1 cellular context compared by ENCODE assay signal in the genomic region with DNA sequence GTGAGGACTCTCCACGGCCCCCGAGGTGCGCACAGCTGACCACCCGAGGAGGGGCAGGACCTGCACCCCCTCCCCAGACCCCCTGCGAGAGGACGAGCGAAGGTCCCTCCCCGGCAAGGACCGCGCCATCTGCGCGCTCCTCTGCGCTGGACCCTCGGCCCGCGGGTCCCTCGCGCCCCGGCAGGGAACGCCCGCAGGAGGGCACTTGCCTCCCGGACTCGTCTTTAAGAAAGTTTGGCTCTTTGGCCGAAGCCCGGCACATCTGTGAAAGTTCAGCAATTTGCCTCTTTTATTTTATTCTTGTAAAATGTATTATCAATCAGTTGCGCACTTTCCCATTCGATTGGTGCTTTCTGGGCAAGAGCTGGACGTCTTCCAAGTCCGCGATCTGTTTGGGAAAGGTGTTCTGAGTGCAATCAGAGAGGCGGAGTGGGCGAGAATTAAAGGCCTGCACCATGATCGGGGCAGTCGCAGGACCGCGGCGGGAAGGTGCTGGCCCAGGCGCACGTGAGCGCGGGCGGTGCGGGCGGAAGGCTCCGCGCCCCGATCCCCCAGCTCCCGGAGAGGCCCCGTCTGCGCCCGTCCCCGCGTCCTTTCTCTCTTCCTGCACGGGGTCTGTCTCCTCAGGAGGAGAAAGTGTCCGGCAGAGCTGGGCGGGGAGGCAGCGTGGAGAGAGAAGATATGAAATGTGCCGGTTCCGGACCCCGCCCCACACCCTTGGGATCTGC.
A peak's percentile ranks its signal among the peaks of the same experiment; 100 is the strongest.
TF ChIP-seq lines count a peak whose summit lies in the region.

No MANE protein-coding gene starts in this region.

TF ChIP-seq in HepG2, 621 proteins besides CTCF, POLR2A, EP300 and RAD21 (continued from another document and continues in another):
- TF ChIP-seq SP1 (IDR thresholded peaks at IDR 0.05) (no peak), SP1 (CRISPR knock-in tag; IDR thresholded peaks at IDR 0.05) (no peak), ATF4 (CRISPR knock-in tag; IDR thresholded peaks at IDR 0.05) (no peak), ZNF607 (CRISPR knock-in tag; IDR thresholded peaks at IDR 0.05; ENCODE audit: borderline replicate concordance) (0 out of 2 replicates have a peak, but pooled peaks have one; percentile 33), DNMT1 (CRISPR knock-in tag; IDR thresholded peaks at IDR 0.05) (no peak), ZNF570 (CRISPR knock-in tag; IDR thresholded peaks at IDR 0.05; ENCODE audit: borderline replicate concordance) (no peak), ZNF878 (CRISPR knock-in tag; IDR thresholded peaks at IDR 0.05) (no peak), CEBPG (CRISPR knock-in tag; IDR thresholded peaks at IDR 0.05) (no peak), SNAPC5 (CRISPR knock-in tag; IDR thresholded peaks at IDR 0.05; ENCODE audit: borderline replicate concordance) (no peak), NKX3-1 (CRISPR knock-in tag; IDR thresholded peaks at IDR 0.05) (no peak), FOXO1 (CRISPR knock-in tag; IDR thresholded peaks at IDR 0.05) (no peak), ZNF816 (CRISPR knock-in tag; IDR thresholded peaks at IDR 0.05; ENCODE audit: borderline replicate concordance) (no peak), AKAP8 (CRISPR knock-in tag; IDR thresholded peaks at IDR 0.05) (no peak), HNRNPL (IDR thresholded peaks at IDR 0.05; ENCODE audit: low read depth, low read length) (no peak), HDAC1 (CRISPR knock-in tag; IDR thresholded peaks at IDR 0.05) (peak; percentile 55; the same call in 1 of the 2 replicates), HHEX (CRISPR knock-in tag; IDR thresholded peaks at IDR 0.05) (no peak), HMG20B (CRISPR knock-in tag; conservative IDR thresholded peaks at IDR 0.05) (no peak), REXO4 (CRISPR knock-in tag; IDR thresholded peaks at IDR 0.05; ENCODE audit: borderline replicate concordance) (no peak), RFXANK (CRISPR knock-in tag; IDR thresholded peaks at IDR 0.05) (no peak), ZFYVE20 (CRISPR knock-in tag; IDR thresholded peaks at IDR 0.05; ENCODE audit: borderline replicate concordance, low read depth) (no peak), ZNF12 (CRISPR knock-in tag; IDR thresholded peaks at IDR 0.05) (no peak), TBP (CRISPR knock-in tag; IDR thresholded peaks at IDR 0.05) (no peak), PITX1 (CRISPR knock-in tag; IDR thresholded peaks at IDR 0.05) (no peak), ESRRA (CRISPR knock-in tag; IDR thresholded peaks at IDR 0.05; ENCODE audit: low read depth) (0 out of 2 replicates have a peak, but pooled peaks have one; percentile 14), SRF (IDR thresholded peaks at IDR 0.05; ENCODE audit: low read depth, low read length) (no peak), XRCC5 (optimal IDR thresholded peaks at IDR 0.05; ENCODE audit: low read length) (no peak), ZNF562 (CRISPR knock-in tag; IDR thresholded peaks at IDR 0.05; ENCODE audit: borderline replicate concordance) (no peak), ZNF674 (CRISPR knock-in tag; IDR thresholded peaks at IDR 0.05; ENCODE audit: low read depth) (no peak), TSC22D2 (CRISPR knock-in tag; IDR thresholded peaks at IDR 0.05; ENCODE audit: borderline replicate concordance) (0 out of 2 replicates have a peak, but pooled peaks have one; percentile 9), ZBTB40 (IDR thresholded peaks at IDR 0.05) (no peak), ZBTB40 (CRISPR knock-in tag; IDR thresholded peaks at IDR 0.05) (no peak; the same call in none of the 2 replicates), HNF4G (IDR thresholded peaks at IDR 0.05; ENCODE audit: borderline replicate concordance, low read depth, low read length) (no peak), HNF4G (CRISPR knock-in tag; IDR thresholded peaks at IDR 0.05; ENCODE audit: borderline replicate concordance, low read depth) (no peak), SP4 (CRISPR knock-in tag; IDR thresholded peaks at IDR 0.05) (no peak), RFX3 (CRISPR knock-in tag; IDR thresholded peaks at IDR 0.05) (no peak)
- TF ChIP-seq, protein P1, sequence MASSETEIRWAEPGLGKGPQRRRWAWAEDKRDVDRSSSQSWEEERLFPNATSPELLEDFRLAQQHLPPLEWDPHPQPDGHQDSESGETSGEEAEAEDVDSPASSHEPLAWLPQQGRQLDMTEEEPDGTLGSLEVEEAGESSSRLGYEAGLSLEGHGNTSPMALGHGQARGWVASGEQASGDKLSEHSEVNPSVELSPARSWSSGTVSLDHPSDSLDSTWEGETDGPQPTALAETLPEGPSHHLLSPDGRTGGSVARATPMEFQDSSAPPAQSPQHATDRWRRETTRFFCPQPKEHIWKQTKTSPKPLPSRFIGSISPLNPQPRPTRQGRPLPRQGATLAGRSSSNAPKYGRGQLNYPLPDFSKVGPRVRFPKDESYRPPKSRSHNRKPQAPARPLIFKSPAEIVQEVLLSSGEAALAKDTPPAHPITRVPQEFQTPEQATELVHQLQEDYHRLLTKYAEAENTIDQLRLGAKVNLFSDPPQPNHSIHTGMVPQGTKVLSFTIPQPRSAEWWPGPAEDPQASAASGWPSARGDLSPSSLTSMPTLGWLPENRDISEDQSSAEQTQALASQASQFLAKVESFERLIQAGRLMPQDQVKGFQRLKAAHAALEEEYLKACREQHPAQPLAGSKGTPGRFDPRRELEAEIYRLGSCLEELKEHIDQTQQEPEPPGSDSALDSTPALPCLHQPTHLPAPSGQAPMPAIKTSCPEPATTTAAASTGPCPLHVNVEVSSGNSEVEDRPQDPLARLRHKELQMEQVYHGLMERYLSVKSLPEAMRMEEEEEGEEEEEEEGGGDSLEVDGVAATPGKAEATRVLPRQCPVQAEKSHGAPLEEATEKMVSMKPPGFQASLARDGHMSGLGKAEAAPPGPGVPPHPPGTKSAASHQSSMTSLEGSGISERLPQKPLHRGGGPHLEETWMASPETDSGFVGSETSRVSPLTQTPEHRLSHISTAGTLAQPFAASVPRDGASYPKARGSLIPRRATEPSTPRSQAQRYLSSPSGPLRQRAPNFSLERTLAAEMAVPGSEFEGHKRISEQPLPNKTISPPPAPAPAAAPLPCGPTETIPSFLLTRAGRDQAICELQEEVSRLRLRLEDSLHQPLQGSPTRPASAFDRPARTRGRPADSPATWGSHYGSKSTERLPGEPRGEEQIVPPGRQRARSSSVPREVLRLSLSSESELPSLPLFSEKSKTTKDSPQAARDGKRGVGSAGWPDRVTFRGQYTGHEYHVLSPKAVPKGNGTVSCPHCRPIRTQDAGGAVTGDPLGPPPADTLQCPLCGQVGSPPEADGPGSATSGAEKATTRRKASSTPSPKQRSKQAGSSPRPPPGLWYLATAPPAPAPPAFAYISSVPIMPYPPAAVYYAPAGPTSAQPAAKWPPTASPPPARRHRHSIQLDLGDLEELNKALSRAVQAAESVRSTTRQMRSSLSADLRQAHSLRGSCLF (CRISPR knock-in tag; IDR thresholded peaks at IDR 0.05; ENCODE audit: borderline replicate concordance), result no peak
- TF ChIP-seq, protein P2, sequence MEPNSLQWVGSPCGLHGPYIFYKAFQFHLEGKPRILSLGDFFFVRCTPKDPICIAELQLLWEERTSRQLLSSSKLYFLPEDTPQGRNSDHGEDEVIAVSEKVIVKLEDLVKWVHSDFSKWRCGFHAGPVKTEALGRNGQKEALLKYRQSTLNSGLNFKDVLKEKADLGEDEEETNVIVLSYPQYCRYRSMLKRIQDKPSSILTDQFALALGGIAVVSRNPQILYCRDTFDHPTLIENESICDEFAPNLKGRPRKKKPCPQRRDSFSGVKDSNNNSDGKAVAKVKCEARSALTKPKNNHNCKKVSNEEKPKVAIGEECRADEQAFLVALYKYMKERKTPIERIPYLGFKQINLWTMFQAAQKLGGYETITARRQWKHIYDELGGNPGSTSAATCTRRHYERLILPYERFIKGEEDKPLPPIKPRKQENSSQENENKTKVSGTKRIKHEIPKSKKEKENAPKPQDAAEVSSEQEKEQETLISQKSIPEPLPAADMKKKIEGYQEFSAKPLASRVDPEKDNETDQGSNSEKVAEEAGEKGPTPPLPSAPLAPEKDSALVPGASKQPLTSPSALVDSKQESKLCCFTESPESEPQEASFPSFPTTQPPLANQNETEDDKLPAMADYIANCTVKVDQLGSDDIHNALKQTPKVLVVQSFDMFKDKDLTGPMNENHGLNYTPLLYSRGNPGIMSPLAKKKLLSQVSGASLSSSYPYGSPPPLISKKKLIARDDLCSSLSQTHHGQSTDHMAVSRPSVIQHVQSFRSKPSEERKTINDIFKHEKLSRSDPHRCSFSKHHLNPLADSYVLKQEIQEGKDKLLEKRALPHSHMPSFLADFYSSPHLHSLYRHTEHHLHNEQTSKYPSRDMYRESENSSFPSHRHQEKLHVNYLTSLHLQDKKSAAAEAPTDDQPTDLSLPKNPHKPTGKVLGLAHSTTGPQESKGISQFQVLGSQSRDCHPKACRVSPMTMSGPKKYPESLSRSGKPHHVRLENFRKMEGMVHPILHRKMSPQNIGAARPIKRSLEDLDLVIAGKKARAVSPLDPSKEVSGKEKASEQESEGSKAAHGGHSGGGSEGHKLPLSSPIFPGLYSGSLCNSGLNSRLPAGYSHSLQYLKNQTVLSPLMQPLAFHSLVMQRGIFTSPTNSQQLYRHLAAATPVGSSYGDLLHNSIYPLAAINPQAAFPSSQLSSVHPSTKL (CRISPR knock-in tag; IDR thresholded peaks at IDR 0.05), result peak; percentile 30; the same call in 1 of the 2 replicates
- TF ChIP-seq, protein P3, sequence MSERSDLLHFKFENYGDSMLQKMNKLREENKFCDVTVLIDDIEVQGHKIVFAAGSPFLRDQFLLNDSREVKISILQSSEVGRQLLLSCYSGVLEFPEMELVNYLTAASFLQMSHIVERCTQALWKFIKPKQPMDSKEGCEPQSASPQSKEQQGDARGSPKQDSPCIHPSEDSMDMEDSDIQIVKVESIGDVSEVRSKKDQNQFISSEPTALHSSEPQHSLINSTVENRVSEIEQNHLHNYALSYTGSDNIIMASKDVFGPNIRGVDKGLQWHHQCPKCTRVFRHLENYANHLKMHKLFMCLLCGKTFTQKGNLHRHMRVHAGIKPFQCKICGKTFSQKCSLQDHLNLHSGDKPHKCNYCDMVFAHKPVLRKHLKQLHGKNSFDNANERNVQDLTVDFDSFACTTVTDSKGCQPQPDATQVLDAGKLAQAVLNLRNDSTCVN (CRISPR knock-in tag; IDR thresholded peaks at IDR 0.05; ENCODE audit: borderline replicate concordance), result no peak
